In the genomic region with DNA sequence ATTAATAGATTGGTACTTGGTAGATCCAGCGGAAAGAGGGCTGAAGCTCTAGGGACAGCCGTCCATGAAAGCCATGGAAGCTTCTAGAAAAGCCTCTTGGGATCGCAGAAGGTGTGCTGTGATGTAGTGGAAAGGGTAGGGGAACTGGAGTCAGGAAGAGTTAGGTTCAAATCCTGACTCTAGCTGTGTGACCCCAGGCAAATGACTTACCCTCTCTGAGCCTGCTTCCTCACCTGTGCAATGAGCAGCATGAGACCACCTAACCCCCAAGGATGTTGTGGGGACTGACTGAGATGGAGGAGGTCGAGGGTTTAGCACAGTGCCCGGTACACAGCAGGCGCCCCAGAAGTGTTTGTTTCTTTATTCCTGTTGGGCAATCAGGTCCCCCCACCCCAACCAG, we compare ENCODE assay signal across 9 cellular contexts. TPM values are rescaled to one million over a fixed set of nuclear protein-coding genes. Genes with fewer than 3 reads are reported as not detected.
DNase-seq lines count a peak whose midpoint lies in the region; ATAC-seq and TF ChIP-seq lines count a peak whose summit lies in the region.
"Had no signal": no experiment of that assay in that cellular context is flagged by ENCODE, and none has a peak within 500 bp of the region (broad histone marks: within the 10 kb centered on the region; RNA-seq: fewer than 3 reads in every experiment).

No MANE protein-coding gene starts in this region.

- H3K9me3 ChIP-seq in CD4-positive, alpha-beta memory T cell (ENCODE audit: control insufficient read depth in 1 of 2, low read length in 2 of 2), result no peaks in the 10 kb centered on the region
- no peaks in the 10 kb centered on the region for H3K9me3 ChIP-seq in heart left ventricle

- peak overlapping the region; percentile 61 to 80 (median 72) for H3K4me3 Mint-ChIP-seq in CD4-positive, alpha-beta memory T cell
- peak overlapping the region; percentile 43 for H3K4me3 Mint-ChIP-seq in HFFc6
- peak overlapping the region; percentile 80 for H3K4me3 Mint-ChIP-seq in activated naive CD8-positive, alpha-beta T cell
- peak overlapping the region; percentile 78 for H3K4me3 Mint-ChIP-seq in natural killer cell treated with Interleukin-12 subunit alpha and Interleukin-12 subunit beta and Interleukin-15 and Interleukin-18, amount 100 ng/mL, for 72 hours

- peaks cover 10 to 41% of the 10 kb centered on the region in 2 donors for H3K36me3 Mint-ChIP-seq in CD4-positive, alpha-beta memory T cell
- peaks cover 18% of the 10 kb centered on the region for H3K36me3 Mint-ChIP-seq in HFFc6 (ENCODE audit: low read depth)
- H3K36me3 Mint-ChIP-seq in activated naive CD8-positive, alpha-beta T cell, result peaks cover 4% of the 10 kb centered on the region
- no peaks in the 10 kb centered on the region for H3K36me3 Mint-ChIP-seq in natural killer cell treated with Interleukin-12 subunit alpha and Interleukin-12 subunit beta and Interleukin-15 and Interleukin-18, amount 100 ng/mL, for 72 hours

- H3K4me1 Mint-ChIP-seq in CD4-positive, alpha-beta memory T cell, result peaks cover 19 to 58% (median 41%) of the 10 kb centered on the region in 4 donors
- peaks cover 25% of the 10 kb centered on the region for H3K4me1 Mint-ChIP-seq in HFFc6 (ENCODE audit: low read depth)
- H3K4me1 Mint-ChIP-seq in activated naive CD8-positive, alpha-beta T cell (ENCODE audit: low read depth), result peaks cover 53% of the 10 kb centered on the region
- peaks cover 42 to 44% of the 10 kb centered on the region in 2 donors for H3K4me1 Mint-ChIP-seq in natural killer cell treated with Interleukin-12 subunit alpha and Interleukin-12 subunit beta and Interleukin-15 and Interleukin-18, amount 100 ng/mL, for 72 hours (ENCODE audit: low read depth in 2 of 2)

- CTCF ChIA-PET in CD4-positive, alpha-beta memory T cell (lab: Charles Lee; ENCODE audit: partially characterized antibody), result interaction anchor here (0.6 to 5.8 kb wide), 7 partner anchors 11 to 186 kb away, joined by 4 to 47 read pairs (median 5); a partner anchor contains a TSS

- no peaks in the 10 kb centered on the region for H3K27me3 ChIP-seq in CD4-positive, alpha-beta memory T cell (ENCODE audit: insufficient read depth, low read length)
- H3K27me3 ChIP-seq in heart left ventricle, result no peaks in the 10 kb centered on the region

- WGBS in heart left ventricle, 4 donors, result 84 to 90% (median 87%) methylated on average over 6 of the region's 6 CpGs

- TF ChIP-seq CTCF in HFFc6 (IDR thresholded peaks at IDR 0.05), result no peak
- TF ChIP-seq CTCF in heart left ventricle (IDR thresholded peaks at IDR 0.05), result no peak

- TF ChIP-seq POLR2A in heart left ventricle (IDR thresholded peaks at IDR 0.05), result no peak

- peak overlapping the region; percentile 48 to 94 (median 73) for H3K27ac Mint-ChIP-seq in CD4-positive, alpha-beta memory T cell
- H3K27ac Mint-ChIP-seq in HFFc6, result 0 out of 2 replicates have a peak overlapping the region, but pooled peaks have one; percentile 16
- H3K27ac Mint-ChIP-seq in activated naive CD8-positive, alpha-beta T cell, result peak overlapping the region; percentile 99
- H3K27ac Mint-ChIP-seq in natural killer cell treated with Interleukin-12 subunit alpha and Interleukin-12 subunit beta and Interleukin-15 and Interleukin-18, amount 100 ng/mL, for 72 hours, result peak overlapping the region; percentile 93 to 97

- H3K4me1 ChIP-seq in CD4-positive, alpha-beta memory T cell (ENCODE audit: insufficient read depth, low read length), result peaks cover 61% of the 10 kb centered on the region
- peaks cover 4 to 47% (median 18%) of the 10 kb centered on the region in 12 donors for H3K4me1 ChIP-seq in heart left ventricle

- peaks cover 43% of the 10 kb centered on the region for H3K36me3 ChIP-seq in CD4-positive, alpha-beta memory T cell (ENCODE audit: insufficient read depth, low read length)
- H3K36me3 ChIP-seq in heart left ventricle, result peaks cover 0 to 57% (median 33%) of the 10 kb centered on the region in 9 donors

- no peaks in the 10 kb centered on the region for H3K27me3 Mint-ChIP-seq in CD4-positive, alpha-beta memory T cell
- peaks cover 5% of the 10 kb centered on the region for H3K27me3 Mint-ChIP-seq in HFFc6 (ENCODE audit: insufficient read depth)
- H3K27me3 Mint-ChIP-seq in activated naive CD8-positive, alpha-beta T cell, result no peaks in the 10 kb centered on the region
- H3K27me3 Mint-ChIP-seq in natural killer cell treated with Interleukin-12 subunit alpha and Interleukin-12 subunit beta and Interleukin-15 and Interleukin-18, amount 100 ng/mL, for 72 hours, result no peaks in the 10 kb centered on the region

- no peak for ATAC-seq in natural killer cell treated with Interleukin-12 subunit alpha and Interleukin-12 subunit beta and Interleukin-15 and Interleukin-18, amount 100 ng/mL, for 72 hours
- no peak for ATAC-seq in HG02970 (IDR thresholded peaks at IDR 0.05; ENCODE audit: low FRiP score, unreplicated experiment)
- ATAC-seq in heart left ventricle, result no peak
- no peak for ATAC-seq in GM18909 (IDR thresholded peaks at IDR 0.05; ENCODE audit: poor library complexity, unreplicated experiment)

- no peak for DNase-seq in CD4-positive, alpha-beta memory T cell
- DNase-seq in HFFc6 (no peak), heart left ventricle (no peak)
- no peak for DNase-seq in natural killer cell treated with Interleukin-12 subunit alpha and Interleukin-12 subunit beta and Interleukin-15 and Interleukin-18, amount 100 ng/mL, for 72 hours (ENCODE audit: low spot score)
- DNase-seq: anterior cingulate cortex, substantia nigra had no signal

- POLR2A ChIA-PET in CD4-positive, alpha-beta memory T cell (lab: Charles Lee; ENCODE audit: partially characterized antibody), result interaction anchor here (1.0 to 10.8 kb wide), 8 partner anchors 9 to 117 kb away, joined by 3 to 142 read pairs (median 26); a partner anchor contains a TSS

- peak overlapping the region; percentile 90 for H3K27ac ChIP-seq in CD4-positive, alpha-beta memory T cell (ENCODE audit: low read depth, low read length)
- peak overlapping the region in 3 of 12 donors; percentile 12 to 98 (median 98) for H3K27ac ChIP-seq in heart left ventricle

- H3K4me3 ChIP-seq in CD4-positive, alpha-beta memory T cell (ENCODE audit: low read length in 2 of 2), result no peak overlapping the region
- H3K4me3 ChIP-seq in heart left ventricle, result no peak overlapping the region

- intact Hi-C loops in CD4-positive, alpha-beta memory T cell (cut with micrococcal nuclease), result no loop called here
- intact Hi-C loops in heart left ventricle (cut with DNase I), result loop anchor here in 3 of 10 donors (5.0 kb wide), 1 partner anchor 37 kb away; a partner anchor contains a TSS

- no peaks in the 10 kb centered on the region for H3K9me3 Mint-ChIP-seq in CD4-positive, alpha-beta memory T cell
- H3K9me3 Mint-ChIP-seq in HFFc6, result no peaks in the 10 kb centered on the region
- no peaks in the 10 kb centered on the region for H3K9me3 Mint-ChIP-seq in activated naive CD8-positive, alpha-beta T cell (ENCODE audit: low read depth)
- H3K9me3 Mint-ChIP-seq in natural killer cell treated with Interleukin-12 subunit alpha and Interleukin-12 subunit beta and Interleukin-15 and Interleukin-18, amount 100 ng/mL, for 72 hours, result no peaks in the 10 kb centered on the region

RNA-seq across cellular contexts. Expression of a gene that starts 2.2 kb away (rescaled TPM):
- 100 to 1,000 TPM; 192 to 201 TPM for total RNA-seq in CD4-positive, alpha-beta memory T cell
- 10 to 100 TPM; 18.2 to 24.8 TPM for polyA plus RNA-seq in CD4-positive, alpha-beta memory T cell
- 10 to 100 TPM; 32.5 to 39.6 (median 36.4) TPM for total RNA-seq in HFFc6 (2021; fragmentation: NEBNext Ultra II Directional; extraction: Animal tissue kit (Norgen Biotek cat#: 25700))
- total RNA-seq in natural killer cell treated with Interleukin-12 subunit alpha and Interleukin-12 subunit beta and Interleukin-15 and Interleukin-18, amount 100 ng/mL, for 72 hours, result 100 to 1,000 TPM; 122 to 205 TPM
- total RNA-seq in heart left ventricle, result 10 to 100 TPM in 8 of 9 donors, 1 to 10 TPM in 1; 8.8 to 40.9 (median 16.2) TPM
- polyA plus RNA-seq in heart left ventricle, result 10 to 100 TPM; 14.7 to 15.3 TPM

RNA-seq across cellular contexts. Expression of a gene that starts 2.7 kb away (rescaled TPM):
- total RNA-seq in CD4-positive, alpha-beta memory T cell, result 1 to 10 TPM; 1.6 to 1.9 TPM
- under 1 TPM; 0.98 to 1.00 TPM for polyA plus RNA-seq in CD4-positive, alpha-beta memory T cell
- 1 to 10 TPM; 2.3 to 4.8 (median 3.2) TPM for total RNA-seq in HFFc6 (2021; fragmentation: NEBNext Ultra II Directional; extraction: Animal tissue kit (Norgen Biotek cat#: 25700))
- 1 to 10 TPM; 4.5 to 4.6 TPM for total RNA-seq in natural killer cell treated with Interleukin-12 subunit alpha and Interleukin-12 subunit beta and Interleukin-15 and Interleukin-18, amount 100 ng/mL, for 72 hours
- 1 to 10 TPM; 1.5 to 5.8 (median 2.1) TPM for total RNA-seq in heart left ventricle
- 1 to 10 TPM; 2.9 to 5.3 TPM for polyA plus RNA-seq in heart left ventricle

RNA-seq across cellular contexts. Expression of a gene that starts 8.7 kb away (rescaled TPM):
- total RNA-seq in CD4-positive, alpha-beta memory T cell, result 100 to 1,000 TPM; 207 to 210 TPM
- 10 to 100 TPM; 16.6 to 36.4 TPM for polyA plus RNA-seq in CD4-positive, alpha-beta memory T cell
- total RNA-seq in HFFc6 (2021; fragmentation: NEBNext Ultra II Directional; extraction: Animal tissue kit (Norgen Biotek cat#: 25700)), result 100 to 1,000 TPM in 2 of 6 experiments, 10 to 100 TPM in 4; 89.6 to 106 (median 95.8) TPM
- total RNA-seq in natural killer cell treated with Interleukin-12 subunit alpha and Interleukin-12 subunit beta and Interleukin-15 and Interleukin-18, amount 100 ng/mL, for 72 hours, result 100 to 1,000 TPM; 234 to 259 TPM
- 10 to 100 TPM; 24.1 to 55.3 (median 33.7) TPM for total RNA-seq in heart left ventricle
- 10 to 100 TPM; 18.4 to 40.3 TPM for polyA plus RNA-seq in heart left ventricle

RNA-seq across cellular contexts. Expression of a gene that starts 11.4 kb away (rescaled TPM):
- total RNA-seq in CD4-positive, alpha-beta memory T cell, result 10 to 100 TPM; 66.3 to 74.3 TPM
- polyA plus RNA-seq in CD4-positive, alpha-beta memory T cell, result 10 to 100 TPM; 37.9 to 48.4 TPM
- 10 to 100 TPM; 57.9 to 93.2 (median 63.0) TPM for total RNA-seq in HFFc6 (2021; fragmentation: NEBNext Ultra II Directional; extraction: Animal tissue kit (Norgen Biotek cat#: 25700))
- total RNA-seq in natural killer cell treated with Interleukin-12 subunit alpha and Interleukin-12 subunit beta and Interleukin-15 and Interleukin-18, amount 100 ng/mL, for 72 hours, result 10 to 100 TPM; 72.8 to 98.7 TPM
- total RNA-seq in heart left ventricle, result 10 to 100 TPM in 7 of 9 donors, 1 to 10 TPM in 2; 9.2 to 20.5 (median 12.3) TPM
- 10 to 100 TPM; 19.1 to 38.1 TPM for polyA plus RNA-seq in heart left ventricle

RNA-seq across cellular contexts. Expression of a gene that starts 19.1 kb away (rescaled TPM):
- total RNA-seq in CD4-positive, alpha-beta memory T cell, result 10 to 100 TPM; 37.7 to 38.1 TPM
- polyA plus RNA-seq in CD4-positive, alpha-beta memory T cell, result 10 to 100 TPM; 14.6 to 19.7 TPM
- 10 to 100 TPM; 14.6 to 18.0 (median 16.9) TPM for total RNA-seq in HFFc6 (2021; fragmentation: NEBNext Ultra II Directional; extraction: Animal tissue kit (Norgen Biotek cat#: 25700))
- 10 to 100 TPM; 24.1 to 35.7 TPM for total RNA-seq in natural killer cell treated with Interleukin-12 subunit alpha and Interleukin-12 subunit beta and Interleukin-15 and Interleukin-18, amount 100 ng/mL, for 72 hours
- total RNA-seq in heart left ventricle, result 10 to 100 TPM in 7 of 9 donors, 1 to 10 TPM in 2; 6.3 to 16.3 (median 11.3) TPM
- 10 to 100 TPM in 1 of 2 donors, 1 to 10 TPM in 1; 8.5 to 12.2 TPM for polyA plus RNA-seq in heart left ventricle

Comparison
In these comparisons a context has a peak if more than half of its experiments do, and no peak if none do; other contexts are left out.
1. H3K27ac Mint-ChIP-seq: peak in every context shown above with its lines; median percentile 99 in activated naive CD8-positive, alpha-beta T cell; 95 in natural killer cell treated with Interleukin-12 subunit alpha and Interleukin-12 subunit beta and Interleukin-15 and Interleukin-18, amount 100 ng/mL, for 72 hours; 73 in CD4-positive, alpha-beta memory T cell; 16 in HFFc6.